In the genomic region with DNA sequence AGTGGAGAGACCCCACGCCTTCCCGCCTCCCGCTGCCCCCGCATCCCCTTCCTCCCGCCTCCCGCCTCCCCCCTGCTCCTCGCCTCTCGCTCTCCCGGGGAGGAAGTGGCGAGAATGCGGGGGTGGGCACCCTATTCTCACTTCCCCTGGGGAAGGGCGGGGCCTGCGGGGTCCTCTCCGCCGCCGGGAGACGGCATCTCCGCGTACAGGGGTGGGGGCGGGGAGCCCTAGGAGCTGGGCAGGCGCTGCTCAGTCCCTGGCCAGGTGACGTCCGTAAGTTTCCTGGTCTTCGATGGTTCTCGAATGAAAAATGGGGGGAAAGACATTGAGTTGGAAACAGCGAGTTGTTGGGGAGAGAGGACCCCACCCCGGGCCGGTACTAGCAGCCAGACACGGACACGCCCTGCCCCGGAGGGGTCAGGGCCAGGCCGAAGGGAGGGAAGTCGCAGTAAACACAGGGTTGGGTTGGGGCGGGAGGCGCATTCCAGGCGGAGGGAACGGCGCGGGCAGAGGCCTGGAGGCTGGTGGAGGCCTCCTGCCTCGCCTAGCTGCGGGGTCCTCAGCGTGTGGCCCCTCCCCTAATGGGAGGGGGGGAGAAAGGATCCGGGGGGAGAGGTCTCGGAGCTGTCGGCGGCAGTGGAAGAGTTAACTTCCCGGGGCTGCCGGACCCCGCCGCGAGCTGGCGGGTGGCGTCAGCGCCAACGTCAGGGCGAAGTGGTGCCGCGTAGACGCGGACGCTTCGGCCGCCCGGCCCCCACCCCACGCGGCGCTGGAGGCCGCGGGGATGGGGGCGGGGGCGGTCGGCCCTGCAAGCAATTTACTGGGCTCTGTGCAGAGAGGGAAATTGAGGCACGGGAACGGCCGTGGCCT, we compare ENCODE assay signal across 8 cellular contexts. TPM values are rescaled to one million over a fixed set of nuclear protein-coding genes. Genes with fewer than 3 reads are reported as not detected.
A peak's percentile ranks its signal among the peaks of the same experiment; 100 is the strongest.
DNase-seq lines count a peak whose midpoint lies in the region; ATAC-seq, FAIRE-seq and TF ChIP-seq lines count a peak whose summit lies in the region.

No MANE protein-coding gene starts in this region.

- H3K4me2 ChIP-seq in HCT116 (ENCODE audit: low read length) (peak overlapping the region; percentile 98), endothelial cell of umbilical vein (ENCODE audit: insufficient read depth, low read length) (peak overlapping the region; percentile 44)

- no peaks in the 10 kb centered on the region for H3K9me1 ChIP-seq in endothelial cell of umbilical vein (replicated peaks; ENCODE audit: control insufficient read depth, extremely low read depth, insufficient read depth, low read length)

- H2AFZ ChIP-seq in HCT116 (ENCODE audit: low read depth, low read length, poor library complexity, severe bottlenecking) (no peak overlapping the region), endothelial cell of umbilical vein (ENCODE audit: low read depth, low read length) (peak overlapping the region; percentile 94)

- H4K20me1 ChIP-seq in HCT116 (ENCODE audit: insufficient read depth) (no peaks in the 10 kb centered on the region), endothelial cell of umbilical vein (replicated peaks; ENCODE audit: control insufficient read depth, extremely low read depth, insufficient read depth, low read length) (no peaks in the 10 kb centered on the region)

- no peaks in the 10 kb centered on the region for H3K9me2 ChIP-seq in HCT116 (ENCODE audit: insufficient read depth)

- H3K4me3 ChIP-seq in HCT116 (replicated peaks in 1 of 2; ENCODE audit: low read depth in 1 of 2, low read length in 2 of 2) (peak overlapping the region; percentile 49 to 74), endothelial cell of umbilical vein (replicated peaks in 1 of 3; ENCODE audit: insufficient read depth in 1 of 3, low read depth in 1 of 3, low read length in 3 of 3) (peak overlapping the region; percentile 52 to 78 (median 56))

- peak; percentile 97 for DNase-seq in ELF-1 (ENCODE audit: low read depth, low spot score)
- DNase-seq in HCT116 (ENCODE audit: low read depth, low spot score) = no peak
- peak; percentile 87 for DNase-seq in NCI-H69 (lab: John Stamatoyannopoulos, UW)
- peak; percentile 81 for DNase-seq in activated CD8-positive, alpha-beta memory T cell treated with anti-CD3 and anti-CD28 coated beads, Interleukin-2, amount 50 U/mL, for 4 hours
- DNase-seq in endothelial cell of umbilical vein (ENCODE audit: low read depth, low spot score) = peak; percentile 72
- DNase-seq in midbrain (lab: John Stamatoyannopoulos, UW) = peak; percentile 81
- peak; percentile 86 for DNase-seq in stimulated activated CD8-positive, alpha-beta memory T cell treated with anti-CD3 and anti-CD28 coated beads, Interleukin-4, amount 100 ng/mL, for 24 hours (ENCODE audit: low read depth)
- no peak for DNase-seq in NCI-H1694 treated with DMSO at 0.1 percent for 48 hours (lab: John Stamatoyannopoulos, UW)

- dilution Hi-C loops in endothelial cell of umbilical vein (cut with MboI; ENCODE audit: extremely low pct_ligation_motif_present, low sequenced_read_pairs) = no loop called here

- no peaks in the 10 kb centered on the region for H3K9me3 ChIP-seq in HCT116 (ENCODE audit: control insufficient read depth in 1 of 2, insufficient read depth in 1 of 2, low read depth in 1 of 2, low read length in 2 of 2)
- H3K9me3 ChIP-seq in endothelial cell of umbilical vein (replicated peaks; ENCODE audit: control insufficient read depth, insufficient read depth, low read length) = no peaks in the 10 kb centered on the region

- intact Hi-C loops in HCT116 (cut with micrococcal nuclease) (no loop called here), endothelial cell of umbilical vein (cut with micrococcal nuclease) (loop anchor here (1.0 kb wide), 3 partner anchors 10 to 31 kb away; a partner anchor contains a TSS)

- POLR2A ChIA-PET in HCT116 (lab: Charles Lee) (interaction anchor here (0.7 to 4.4 kb wide), 9 partner anchors 10 to 294 kb away, joined by 3 to 138 read pairs (median 7); a partner anchor contains a TSS), endothelial cell of umbilical vein (lab: Charles Lee) (interaction anchor here (0.7 to 4.2 kb wide), 5 partner anchors 9 to 30 kb away, joined by 3 to 100 read pairs (median 3); a partner anchor contains a TSS)

- peaks cover 28 to 55% of the 10 kb centered on the region in 2 experiments for H3K4me1 ChIP-seq in HCT116 (ENCODE audit: control insufficient read depth in 1 of 2, insufficient read depth in 2 of 2, low read length in 2 of 2)
- peaks cover 16% of the 10 kb centered on the region for H3K4me1 ChIP-seq in endothelial cell of umbilical vein (ENCODE audit: control insufficient read depth, extremely low read depth, insufficient read depth, low read length)

- ATAC-seq in HCT116 = peak; percentile 65

- no peak for TF ChIP-seq RAD21 in HCT116 (IDR thresholded peaks at IDR 0.05; ENCODE audit: low read depth)

- H3K9ac ChIP-seq in HCT116 (ENCODE audit: low read length) (peak overlapping the region; percentile 86), endothelial cell of umbilical vein (replicated peaks; ENCODE audit: extremely low read depth, insufficient read depth, low read length) (peak overlapping the region; percentile 94)

- no peaks in the 10 kb centered on the region for H3K27me3 ChIP-seq in HCT116 (ENCODE audit: insufficient read depth, low read length)
- H3K27me3 ChIP-seq in endothelial cell of umbilical vein (ENCODE audit: control insufficient read depth in 2 of 2, insufficient read depth in 2 of 2, low read length in 2 of 2) = no peaks in the 10 kb centered on the region

- no peaks in the 10 kb centered on the region for H3K79me2 ChIP-seq in HCT116 (ENCODE audit: insufficient read depth, low read length)
- no peaks in the 10 kb centered on the region for H3K79me2 ChIP-seq in endothelial cell of umbilical vein (ENCODE audit: control insufficient read depth, insufficient read depth, low read length)

- RAD21 ChIA-PET in HCT116 (lab: Charles Lee; ENCODE audit: low non-redundant PET in 1 of 2, low total read pairs in 2 of 2, uncharacterized antibody in 2 of 2, unreplicated experiment in 2 of 2) = interaction anchor here in 1 of 2 experiments (1.2 to 1.5 kb wide), 2 partner anchors 10 to 13 kb away, joined by 3 to 6 read pairs; no protein-coding TSS in a partner anchor

- H3K27ac ChIP-seq in HCT116 (ENCODE audit: low read depth, low read length) (peak overlapping the region; percentile 94), endothelial cell of umbilical vein (ENCODE audit: insufficient read depth, low read depth, low read length) (peak overlapping the region; percentile 77)

- no TSS peak for BruUV-seq in HCT116 (replicated peaks; lab: Mats Ljungman, UMichigan)
- TSS peak; percentile 62 for BruUV-seq in endothelial cell of umbilical vein (replicated peaks; lab: Mats Ljungman, UMichigan)

- TF ChIP-seq POLR2A in HCT116 (IDR thresholded peaks at IDR 0.05; ENCODE audit: borderline replicate concordance, extremely low read depth, insufficient read depth, insufficient read length) (peak; percentile 2), endothelial cell of umbilical vein (IDR thresholded peaks at IDR 0.05; ENCODE audit: low read depth, low read length) (peak; percentile 35)

- TF ChIP-seq CTCF in HCT116 (IDR thresholded peaks at IDR 0.05 in 2 of 3, conservative IDR thresholded peaks at IDR 0.05 in 1 of 3; ENCODE audit: borderline replicate concordance in 1 of 3, insufficient read depth in 1 of 3, low read depth in 2 of 3, low read length in 2 of 3) (no peak), endothelial cell of umbilical vein (IDR thresholded peaks at IDR 0.05; ENCODE audit: extremely low read depth in 1 of 2, insufficient read depth in 1 of 2, low read depth in 1 of 2, low read length in 2 of 2) (no peak)

- CTCF ChIA-PET in HCT116 (lab: Charles Lee) = interaction anchor here (0.9 to 3.1 kb wide), 4 partner anchors 11 to 37 kb away, joined by 3 to 28 read pairs (median 8); a partner anchor contains a TSS
- CTCF ChIA-PET in endothelial cell of umbilical vein (lab: Charles Lee) = interaction anchor here (1.3 to 3.8 kb wide), 6 partner anchors 11 to 37 kb away, joined by 4 to 64 read pairs (median 8); a partner anchor contains a TSS

- peak; percentile 80 for FAIRE-seq in endothelial cell of umbilical vein (lab: Jason Lieb, UNC)

- H3K36me3 ChIP-seq in HCT116 (ENCODE audit: control insufficient read depth in 1 of 2, insufficient read depth in 2 of 2, low read length in 2 of 2) = no peaks in the 10 kb centered on the region
- H3K36me3 ChIP-seq in endothelial cell of umbilical vein (ENCODE audit: control insufficient read depth in 2 of 2, extremely low read depth in 1 of 2, insufficient read depth in 2 of 2, low read length in 2 of 2) = no peaks in the 10 kb centered on the region

RNA-seq across cellular contexts. Expression of a gene that starts 10.4 kb away (rescaled TPM):
- total RNA-seq in HCT116 (2021; ENCODE audit: unreplicated experiment) = 221 TPM
- 179 and 285 TPM in 2 replicates for polyA plus RNA-seq in HCT116 (2012)
- 130 and 137 TPM in 2 replicates for total RNA-seq in endothelial cell of umbilical vein
- polyA plus RNA-seq in endothelial cell of umbilical vein = 91.4 and 134 TPM in 2 replicates
- polyA plus RNA-seq in endothelial cell of umbilical vein (2011; cell fraction: cytosol; rRNA removed) = 58.3 and 136 TPM in 2 replicates
- polyA plus RNA-seq in endothelial cell of umbilical vein (2011; cell fraction: nucleus; rRNA removed) = 50.7 and 62.6 TPM in 2 replicates
- polyA plus RNA-seq in endothelial cell of umbilical vein (2012) = 30.6 and 63.7 TPM in 2 replicates
- 77.5 and 83.7 TPM in 2 replicates for polyA minus RNA-seq in endothelial cell of umbilical vein
- polyA minus RNA-seq in endothelial cell of umbilical vein (2011; cell fraction: cytosol; rRNA and poly(A)+ RNA removed) = 217 TPM
- polyA minus RNA-seq in endothelial cell of umbilical vein (2011; cell fraction: nucleus; rRNA and poly(A)+ RNA removed) = 49.7 and 109 TPM in 2 replicates

RNA-seq across cellular contexts. Expression of a gene that starts 17.6 kb away (rescaled TPM):
- total RNA-seq in HCT116 (2021; ENCODE audit: unreplicated experiment) (4.8 TPM), endothelial cell of umbilical vein (2.2 and 3.0 TPM in 2 replicates)
- polyA plus RNA-seq in HCT116 (2012) = 1.9 and 2.7 TPM in 2 replicates
- 1.5 and 2.1 TPM in 2 replicates for polyA plus RNA-seq in endothelial cell of umbilical vein
- polyA plus RNA-seq in endothelial cell of umbilical vein (2011; cell fraction: cytosol; rRNA removed) = 0.31 and 0.68 TPM in 2 replicates
- polyA plus RNA-seq in endothelial cell of umbilical vein (2011; cell fraction: nucleus; rRNA removed) = 5.8 and 9.5 TPM in 2 replicates
- polyA plus RNA-seq in endothelial cell of umbilical vein (2012) = 0.27 and 0.31 TPM in 2 replicates
- 2.5 and 3.3 TPM in 2 replicates for polyA minus RNA-seq in endothelial cell of umbilical vein
- polyA minus RNA-seq in endothelial cell of umbilical vein (2011; cell fraction: cytosol; rRNA and poly(A)+ RNA removed) = 0.20 TPM
- 4.6 and 5.6 TPM in 2 replicates for polyA minus RNA-seq in endothelial cell of umbilical vein (2011; cell fraction: nucleus; rRNA and poly(A)+ RNA removed)

RNA-seq across cellular contexts. Expression of a gene that starts 31.1 kb away (rescaled TPM):
- total RNA-seq in HCT116 (2021; ENCODE audit: unreplicated experiment) (400 TPM), endothelial cell of umbilical vein (103 and 118 TPM in 2 replicates)
- 263 and 315 TPM in 2 replicates for polyA plus RNA-seq in HCT116 (2012)
- polyA plus RNA-seq in endothelial cell of umbilical vein = 105 and 119 TPM in 2 replicates
- polyA plus RNA-seq in endothelial cell of umbilical vein (2011; cell fraction: cytosol; rRNA removed) = 78.6 and 101 TPM in 2 replicates
- polyA plus RNA-seq in endothelial cell of umbilical vein (2011; cell fraction: nucleus; rRNA removed) = 33.1 and 38.8 TPM in 2 replicates
- polyA plus RNA-seq in endothelial cell of umbilical vein (2012) = 75.9 and 93.7 TPM in 2 replicates
- polyA minus RNA-seq in endothelial cell of umbilical vein = 32.9 and 37.8 TPM in 2 replicates
- 84.7 TPM for polyA minus RNA-seq in endothelial cell of umbilical vein (2011; cell fraction: cytosol; rRNA and poly(A)+ RNA removed)
- 5.8 and 7.3 TPM in 2 replicates for polyA minus RNA-seq in endothelial cell of umbilical vein (2011; cell fraction: nucleus; rRNA and poly(A)+ RNA removed)

RNA-seq across cellular contexts. Expression of a gene that starts 48.6 kb away (rescaled TPM):
- total RNA-seq in HCT116 (2021; ENCODE audit: unreplicated experiment) (30.9 TPM), endothelial cell of umbilical vein (27.2 and 30.5 TPM in 2 replicates)
- 22.4 and 23.8 TPM in 2 replicates for polyA plus RNA-seq in HCT116 (2012)
- polyA plus RNA-seq in endothelial cell of umbilical vein = 9.9 and 13.2 TPM in 2 replicates
- polyA plus RNA-seq in endothelial cell of umbilical vein (2011; cell fraction: cytosol; rRNA removed) = 9.3 and 10.7 TPM in 2 replicates
- polyA plus RNA-seq in endothelial cell of umbilical vein (2011; cell fraction: nucleus; rRNA removed) = 19.9 and 23.0 TPM in 2 replicates
- 9.4 and 9.8 TPM in 2 replicates for polyA plus RNA-seq in endothelial cell of umbilical vein (2012)
- polyA minus RNA-seq in endothelial cell of umbilical vein = 37.1 and 47.2 TPM in 2 replicates
- polyA minus RNA-seq in endothelial cell of umbilical vein (2011; cell fraction: cytosol; rRNA and poly(A)+ RNA removed) = 5.9 TPM
- polyA minus RNA-seq in endothelial cell of umbilical vein (2011; cell fraction: nucleus; rRNA and poly(A)+ RNA removed) = 8.6 TPM in 2 replicates

Comparison
In these comparisons a context has a peak if more than half of its experiments do, and no peak if none do; other contexts are left out.
1. DNase-seq: peak in ELF-1 (single experiment), NCI-H69 (single experiment), activated CD8-positive, alpha-beta memory T cell treated with anti-CD3 and anti-CD28 coated beads, Interleukin-2, amount 50 U/mL, for 4 hours (single experiment), endothelial cell of umbilical vein (single experiment), midbrain (single experiment) and stimulated activated CD8-positive, alpha-beta memory T cell treated with anti-CD3 and anti-CD28 coated beads, Interleukin-4, amount 100 ng/mL, for 24 hours (single experiment); none in HCT116 (single experiment) and NCI-H1694 treated with DMSO at 0.1 percent for 48 hours (single experiment).